In the genomic region with DNA sequence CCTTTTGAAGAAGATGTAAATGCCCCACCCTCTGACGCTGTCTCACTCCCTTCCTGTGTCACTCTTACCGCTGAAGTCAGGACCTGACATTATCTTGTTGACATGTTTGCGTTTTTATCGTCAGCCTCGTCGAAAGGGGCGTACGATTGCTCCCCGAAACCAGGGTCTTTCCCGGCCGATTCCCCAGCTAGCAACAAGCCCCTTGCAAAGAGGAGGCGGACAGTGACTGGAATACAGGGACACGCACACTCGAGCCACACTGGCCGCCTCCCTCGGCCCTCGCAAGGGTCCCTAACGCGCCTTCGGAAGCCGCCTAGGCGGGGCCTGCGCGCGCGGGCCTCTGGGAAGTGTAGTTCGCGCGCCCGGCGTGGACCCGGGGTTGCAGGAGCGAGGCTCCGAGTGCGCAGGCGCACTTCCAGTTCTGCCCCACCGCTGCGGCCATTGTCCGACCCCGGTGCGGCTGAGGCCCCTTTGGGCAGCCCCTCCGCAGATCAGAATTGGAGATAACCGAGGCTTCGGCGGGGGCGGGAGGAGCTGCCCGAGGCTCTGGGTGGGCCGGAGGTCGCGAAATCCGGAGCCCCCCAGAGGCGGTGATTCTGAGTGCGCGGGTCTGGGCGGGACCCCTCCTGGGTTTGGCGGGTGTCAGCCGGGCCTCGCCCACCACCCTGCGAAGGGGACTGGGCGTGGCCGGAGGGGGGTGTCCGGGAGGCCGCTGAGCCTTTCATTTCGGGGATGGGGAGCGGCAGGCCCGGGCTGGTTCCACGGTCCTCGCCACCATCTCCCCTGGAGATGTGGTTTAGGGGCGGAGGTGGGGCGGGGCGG, we compare ENCODE assay signal across 1 cellular context.
TF ChIP-seq lines count a peak whose summit lies in the region.

TSS of gene ZFP90 (plus strand) at position 412 of the 822 bp plus-strand sequence. CDS start 502 bp downstream, outside the sequence.

TF ChIP-seq in HEK293, 187 proteins besides CTCF, POLR2A, EP300 and RAD21 (continued from another document):
- TF ChIP-seq, protein P1, sequence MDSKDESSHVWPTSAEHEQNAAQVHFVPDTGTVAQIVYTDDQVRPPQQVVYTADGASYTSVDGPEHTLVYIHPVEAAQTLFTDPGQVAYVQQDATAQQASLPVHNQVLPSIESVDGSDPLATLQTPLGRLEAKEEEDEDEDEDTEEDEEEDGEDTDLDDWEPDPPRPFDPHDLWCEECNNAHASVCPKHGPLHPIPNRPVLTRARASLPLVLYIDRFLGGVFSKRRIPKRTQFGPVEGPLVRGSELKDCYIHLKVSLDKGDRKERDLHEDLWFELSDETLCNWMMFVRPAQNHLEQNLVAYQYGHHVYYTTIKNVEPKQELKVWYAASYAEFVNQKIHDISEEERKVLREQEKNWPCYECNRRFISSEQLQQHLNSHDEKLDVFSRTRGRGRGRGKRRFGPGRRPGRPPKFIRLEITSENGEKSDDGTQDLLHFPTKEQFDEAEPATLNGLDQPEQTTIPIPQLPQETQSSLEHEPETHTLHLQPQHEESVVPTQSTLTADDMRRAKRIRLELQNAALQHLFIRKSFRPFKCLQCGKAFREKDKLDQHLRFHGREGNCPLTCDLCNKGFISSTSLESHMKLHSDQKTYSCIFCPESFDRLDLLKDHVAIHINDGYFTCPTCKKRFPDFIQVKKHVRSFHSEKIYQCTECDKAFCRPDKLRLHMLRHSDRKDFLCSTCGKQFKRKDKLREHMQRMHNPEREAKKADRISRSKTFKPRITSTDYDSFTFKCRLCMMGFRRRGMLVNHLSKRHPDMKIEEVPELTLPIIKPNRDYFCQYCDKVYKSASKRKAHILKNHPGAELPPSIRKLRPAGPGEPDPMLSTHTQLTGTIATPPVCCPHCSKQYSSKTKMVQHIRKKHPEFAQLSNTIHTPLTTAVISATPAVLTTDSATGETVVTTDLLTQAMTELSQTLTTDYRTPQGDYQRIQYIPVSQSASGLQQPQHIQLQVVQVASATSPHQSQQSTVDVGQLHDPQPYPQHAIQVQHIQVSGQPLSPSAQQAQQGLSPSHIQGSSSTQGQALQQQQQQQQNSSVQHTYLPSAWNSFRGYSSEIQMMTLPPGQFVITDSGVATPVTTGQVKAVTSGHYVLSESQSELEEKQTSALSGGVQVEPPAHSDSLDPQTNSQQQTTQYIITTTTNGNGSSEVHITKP (tag by site-specific recombination; IDR thresholded peaks at IDR 0.05), result peak; percentile 62; the same call in 1 of the 2 replicates
- TF ChIP-seq KLF7 (tag by site-specific recombination; IDR thresholded peaks at IDR 0.05; ENCODE audit: borderline replicate concordance), result peak; percentile 77; the same call in 1 of the 2 replicates
- TF ChIP-seq ZNF639 (tag by site-specific recombination; IDR thresholded peaks at IDR 0.05), result no peak
- TF ChIP-seq ZSCAN4 (tag by site-specific recombination; IDR thresholded peaks at IDR 0.05), result no peak
- TF ChIP-seq ZNF133 (tag by site-specific recombination; IDR thresholded peaks at IDR 0.05), result no peak
- no peak for TF ChIP-seq ZNF157 (tag by site-specific recombination; IDR thresholded peaks at IDR 0.05)
- TF ChIP-seq ZNF155 (tag by site-specific recombination; IDR thresholded peaks at IDR 0.05), result no peak
- TF ChIP-seq, protein P2, sequence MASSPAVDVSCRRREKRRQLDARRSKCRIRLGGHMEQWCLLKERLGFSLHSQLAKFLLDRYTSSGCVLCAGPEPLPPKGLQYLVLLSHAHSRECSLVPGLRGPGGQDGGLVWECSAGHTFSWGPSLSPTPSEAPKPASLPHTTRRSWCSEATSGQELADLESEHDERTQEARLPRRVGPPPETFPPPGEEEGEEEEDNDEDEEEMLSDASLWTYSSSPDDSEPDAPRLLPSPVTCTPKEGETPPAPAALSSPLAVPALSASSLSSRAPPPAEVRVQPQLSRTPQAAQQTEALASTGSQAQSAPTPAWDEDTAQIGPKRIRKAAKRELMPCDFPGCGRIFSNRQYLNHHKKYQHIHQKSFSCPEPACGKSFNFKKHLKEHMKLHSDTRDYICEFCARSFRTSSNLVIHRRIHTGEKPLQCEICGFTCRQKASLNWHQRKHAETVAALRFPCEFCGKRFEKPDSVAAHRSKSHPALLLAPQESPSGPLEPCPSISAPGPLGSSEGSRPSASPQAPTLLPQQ (tag by site-specific recombination; IDR thresholded peaks at IDR 0.05), result peak; percentile 66; the same call in 1 of the 2 replicates
- TF ChIP-seq ZFHX2 (tag by site-specific recombination; conservative IDR thresholded peaks at IDR 0.05), result peak; percentile 66
- TF ChIP-seq ZNF610 (tag by site-specific recombination; IDR thresholded peaks at IDR 0.05; ENCODE audit: borderline replicate concordance), result no peak
- no peak for TF ChIP-seq SETDB1 (IDR thresholded peaks at IDR 0.05; ENCODE audit: insufficient read length, low read length)
- TF ChIP-seq ZIC2 (tag by site-specific recombination; IDR thresholded peaks at IDR 0.05), result 0 out of 2 replicates have a peak, but pooled peaks have one; percentile 10
- TF ChIP-seq ZNF280C (tag by site-specific recombination; IDR thresholded peaks at IDR 0.05), result no peak
- TF ChIP-seq ZNF23 (tag by site-specific recombination; IDR thresholded peaks at IDR 0.05; ENCODE audit: borderline replicate concordance), result no peak
- no peak for TF ChIP-seq ZNF292 (tag by site-specific recombination; IDR thresholded peaks at IDR 0.05; ENCODE audit: borderline replicate concordance, low read depth)
- peak; percentile 75 for TF ChIP-seq KLF9 (tag by site-specific recombination; IDR thresholded peaks at IDR 0.05; ENCODE audit: low read depth)
- no peak for TF ChIP-seq ZNF514 (tag by site-specific recombination; IDR thresholded peaks at IDR 0.05)
- 0 out of 2 replicates have a peak, but pooled peaks have one; percentile 24 for TF ChIP-seq PBX3 (CRISPR knock-in tag; IDR thresholded peaks at IDR 0.05)
- TF ChIP-seq, protein P3, sequence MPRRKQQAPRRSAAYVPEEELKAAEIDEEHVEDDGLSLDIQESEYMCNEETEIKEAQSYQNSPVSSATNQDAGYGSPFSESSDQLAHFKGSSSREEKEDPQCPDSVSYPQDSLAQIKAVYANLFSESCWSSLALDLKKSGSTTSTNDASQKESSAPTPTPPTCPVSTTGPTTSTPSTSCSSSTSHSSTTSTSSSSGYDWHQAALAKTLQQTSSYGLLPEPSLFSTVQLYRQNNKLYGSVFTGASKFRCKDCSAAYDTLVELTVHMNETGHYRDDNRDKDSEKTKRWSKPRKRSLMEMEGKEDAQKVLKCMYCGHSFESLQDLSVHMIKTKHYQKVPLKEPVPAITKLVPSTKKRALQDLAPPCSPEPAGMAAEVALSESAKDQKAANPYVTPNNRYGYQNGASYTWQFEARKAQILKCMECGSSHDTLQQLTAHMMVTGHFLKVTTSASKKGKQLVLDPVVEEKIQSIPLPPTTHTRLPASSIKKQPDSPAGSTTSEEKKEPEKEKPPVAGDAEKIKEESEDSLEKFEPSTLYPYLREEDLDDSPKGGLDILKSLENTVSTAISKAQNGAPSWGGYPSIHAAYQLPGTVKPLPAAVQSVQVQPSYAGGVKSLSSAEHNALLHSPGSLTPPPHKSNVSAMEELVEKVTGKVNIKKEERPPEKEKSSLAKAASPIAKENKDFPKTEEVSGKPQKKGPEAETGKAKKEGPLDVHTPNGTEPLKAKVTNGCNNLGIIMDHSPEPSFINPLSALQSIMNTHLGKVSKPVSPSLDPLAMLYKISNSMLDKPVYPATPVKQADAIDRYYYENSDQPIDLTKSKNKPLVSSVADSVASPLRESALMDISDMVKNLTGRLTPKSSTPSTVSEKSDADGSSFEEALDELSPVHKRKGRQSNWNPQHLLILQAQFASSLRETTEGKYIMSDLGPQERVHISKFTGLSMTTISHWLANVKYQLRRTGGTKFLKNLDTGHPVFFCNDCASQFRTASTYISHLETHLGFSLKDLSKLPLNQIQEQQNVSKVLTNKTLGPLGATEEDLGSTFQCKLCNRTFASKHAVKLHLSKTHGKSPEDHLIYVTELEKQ (tag by site-specific recombination; IDR thresholded peaks at IDR 0.05; ENCODE audit: borderline replicate concordance), result no peak
- TF ChIP-seq ZNF335 (tag by site-specific recombination; conservative IDR thresholded peaks at IDR 0.05), result peak; percentile 99
- TF ChIP-seq, protein P4, sequence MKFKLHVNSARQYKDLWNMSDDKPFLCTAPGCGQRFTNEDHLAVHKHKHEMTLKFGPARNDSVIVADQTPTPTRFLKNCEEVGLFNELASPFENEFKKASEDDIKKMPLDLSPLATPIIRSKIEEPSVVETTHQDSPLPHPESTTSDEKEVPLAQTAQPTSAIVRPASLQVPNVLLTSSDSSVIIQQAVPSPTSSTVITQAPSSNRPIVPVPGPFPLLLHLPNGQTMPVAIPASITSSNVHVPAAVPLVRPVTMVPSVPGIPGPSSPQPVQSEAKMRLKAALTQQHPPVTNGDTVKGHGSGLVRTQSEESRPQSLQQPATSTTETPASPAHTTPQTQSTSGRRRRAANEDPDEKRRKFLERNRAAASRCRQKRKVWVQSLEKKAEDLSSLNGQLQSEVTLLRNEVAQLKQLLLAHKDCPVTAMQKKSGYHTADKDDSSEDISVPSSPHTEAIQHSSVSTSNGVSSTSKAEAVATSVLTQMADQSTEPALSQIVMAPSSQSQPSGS (tag by site-specific recombination; IDR thresholded peaks at IDR 0.05; ENCODE audit: low read depth), result no peak
- no peak for TF ChIP-seq ZNF596 (tag by site-specific recombination; IDR thresholded peaks at IDR 0.05)
- no peak for TF ChIP-seq ZNF140 (tag by site-specific recombination; IDR thresholded peaks at IDR 0.05)
- TF ChIP-seq ZNF184 (tag by site-specific recombination; IDR thresholded peaks at IDR 0.05), result no peak
- no peak for TF ChIP-seq MZF1 (tag by site-specific recombination; IDR thresholded peaks at IDR 0.05; ENCODE audit: borderline replicate concordance)
- TF ChIP-seq ZNF785 (tag by site-specific recombination; IDR thresholded peaks at IDR 0.05), result no peak
- no peak for TF ChIP-seq ZNF121 (tag by site-specific recombination; IDR thresholded peaks at IDR 0.05)
- TF ChIP-seq ZNF585B (tag by site-specific recombination; IDR thresholded peaks at IDR 0.05), result no peak
- peak; percentile 56 for TF ChIP-seq YY2 (tag by site-specific recombination; IDR thresholded peaks at IDR 0.05)
- TF ChIP-seq ZNF600 (tag by site-specific recombination; IDR thresholded peaks at IDR 0.05), result peak; percentile 73
- TF ChIP-seq, protein P5, sequence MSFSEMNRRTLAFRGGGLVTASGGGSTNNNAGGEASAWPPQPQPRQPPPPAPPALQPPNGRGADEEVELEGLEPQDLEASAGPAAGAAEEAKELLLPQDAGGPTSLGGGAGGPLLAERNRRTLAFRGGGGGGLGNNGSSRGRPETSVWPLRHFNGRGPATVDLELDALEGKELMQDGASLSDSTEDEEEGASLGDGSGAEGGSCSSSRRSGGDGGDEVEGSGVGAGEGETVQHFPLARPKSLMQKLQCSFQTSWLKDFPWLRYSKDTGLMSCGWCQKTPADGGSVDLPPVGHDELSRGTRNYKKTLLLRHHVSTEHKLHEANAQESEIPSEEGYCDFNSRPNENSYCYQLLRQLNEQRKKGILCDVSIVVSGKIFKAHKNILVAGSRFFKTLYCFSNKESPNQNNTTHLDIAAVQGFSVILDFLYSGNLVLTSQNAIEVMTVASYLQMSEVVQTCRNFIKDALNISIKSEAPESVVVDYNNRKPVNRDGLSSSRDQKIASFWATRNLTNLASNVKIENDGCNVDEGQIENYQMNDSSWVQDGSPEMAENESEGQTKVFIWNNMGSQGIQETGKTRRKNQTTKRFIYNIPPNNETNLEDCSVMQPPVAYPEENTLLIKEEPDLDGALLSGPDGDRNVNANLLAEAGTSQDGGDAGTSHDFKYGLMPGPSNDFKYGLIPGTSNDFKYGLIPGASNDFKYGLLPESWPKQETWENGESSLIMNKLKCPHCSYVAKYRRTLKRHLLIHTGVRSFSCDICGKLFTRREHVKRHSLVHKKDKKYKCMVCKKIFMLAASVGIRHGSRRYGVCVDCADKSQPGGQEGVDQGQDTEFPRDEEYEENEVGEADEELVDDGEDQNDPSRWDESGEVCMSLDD (tag by site-specific recombination; IDR thresholded peaks at IDR 0.05), result peak; percentile 75
- TF ChIP-seq ZNF175 (tag by site-specific recombination; IDR thresholded peaks at IDR 0.05), result no peak
- TF ChIP-seq SCRT2 (tag by site-specific recombination; IDR thresholded peaks at IDR 0.05), result no peak
